In the genomic region with DNA sequence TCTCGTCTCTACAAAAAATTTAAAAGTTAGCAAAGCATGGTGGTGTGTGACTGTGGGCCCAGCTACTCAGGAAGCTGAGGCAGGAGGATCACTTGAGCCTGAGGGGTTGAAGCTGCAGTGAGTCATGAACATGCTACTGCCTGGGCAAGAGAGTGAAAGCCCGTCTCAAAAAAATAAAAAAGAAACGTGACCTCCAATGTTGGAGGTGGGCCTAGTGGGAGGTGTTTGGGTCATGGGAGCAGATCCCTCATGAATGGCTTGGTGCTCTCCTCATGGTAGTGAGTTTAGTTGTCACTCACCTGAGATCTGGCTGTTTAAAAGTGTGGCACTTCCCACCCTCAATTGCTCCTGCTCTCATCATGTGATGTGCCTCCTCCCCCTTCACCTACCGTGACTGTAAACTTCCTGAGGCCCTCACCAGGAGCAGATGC, we compare ENCODE assay signal across 9 cellular contexts. TPM values are rescaled to one million over a fixed set of nuclear protein-coding genes. Genes with fewer than 3 reads are reported as not detected.
DNase-seq lines count a peak whose midpoint lies in the region; ATAC-seq, FAIRE-seq and TF ChIP-seq lines count a peak whose summit lies in the region.
"Had no signal": no experiment of that assay in that cellular context is flagged by ENCODE, and none has a peak within 500 bp of the region (broad histone marks: within the 10 kb centered on the region; RNA-seq: fewer than 3 reads in every experiment).

No MANE protein-coding gene starts in this region.

- TF ChIP-seq CTCF in coronary artery (IDR thresholded peaks at IDR 0.05) (no peak), uterus (IDR thresholded peaks at IDR 0.05) (no peak)

- H3K9me3 Mint-ChIP-seq in central memory CD8-positive, alpha-beta T cell = no peaks in the 10 kb centered on the region

- no peaks in the 10 kb centered on the region for H3K9me3 ChIP-seq in uterus

- DNase-seq in H4 (ENCODE audit: low spot score) (peak; percentile 41), skeletal muscle cell (ENCODE audit: low read depth) (peak; percentile 4), coronary artery (ENCODE audit: low spot score) (no peak), ecto neural progenitor cell (ENCODE audit: low spot score) (no peak), uterus (no peak), urothelium cell line (ENCODE audit: low spot score) (no peak)
- DNase-seq in central memory CD8-positive, alpha-beta T cell (ENCODE audit: low spot score in 2 of 2) = no peak

- no peak for FAIRE-seq in urothelium cell line (lab: Jason Lieb, UNC)
- FAIRE-seq: GM18507 had no signal

- H3K36me3 ChIP-seq in uterus = no peaks in the 10 kb centered on the region

- peak overlapping the region; percentile 82 for H3K27ac Mint-ChIP-seq in central memory CD8-positive, alpha-beta T cell (ENCODE audit: low read depth)

- no peak for TF ChIP-seq POLR2A in uterus (IDR thresholded peaks at IDR 0.05)

- H3K27me3 ChIP-seq in uterus = no peaks in the 10 kb centered on the region

- peaks cover 10% of the 10 kb centered on the region for H3K36me3 Mint-ChIP-seq in central memory CD8-positive, alpha-beta T cell (ENCODE audit: insufficient read depth)

- intact Hi-C loops in uterus (cut with DNase I; ENCODE audit: low total_unique reads) = no loop called here

- no peak overlapping the region for H3K4me3 ChIP-seq in skeletal muscle cell (ENCODE audit: low read depth, low read length)
- H3K4me3 ChIP-seq in coronary artery = no peak overlapping the region
- no peak overlapping the region for H3K4me3 ChIP-seq in uterus

- H3K27me3 Mint-ChIP-seq in central memory CD8-positive, alpha-beta T cell = no peaks in the 10 kb centered on the region

- peak overlapping the region; percentile 10 for H3K4me3 Mint-ChIP-seq in central memory CD8-positive, alpha-beta T cell

- peak; percentile 95 to 97 for ATAC-seq in activated CD4-positive, CD25-positive, alpha-beta regulatory T cell treated with anti-CD3 and anti-CD28 coated beads, Interleukin-2, amount 50 U/mL, for 24 hours
- ATAC-seq in central memory CD8-positive, alpha-beta T cell (replicated peaks; ENCODE audit: extremely low read depth, poor library complexity, severe bottlenecking) = peak; percentile 58

- H3K27ac ChIP-seq in coronary artery (no peak overlapping the region), uterus (no peak overlapping the region)

- H3K4me1 Mint-ChIP-seq in central memory CD8-positive, alpha-beta T cell = peaks cover 17% of the 10 kb centered on the region

- no peaks in the 10 kb centered on the region for H3K4me1 ChIP-seq in uterus

RNA-seq across cellular contexts. Expression of a gene that starts 24.3 kb away (rescaled TPM):
- total RNA-seq in H4 (2014; rRNA removed; shearing (Covaris generic)) = 6.8 and 7.6 TPM in 2 replicates
- 10 to 100 TPM in 3 of 4 donors, under 1 TPM in 1; 0.51 to 28.1 (median 12.0) TPM for total RNA-seq in uterus

Comparison
In these comparisons a context has a peak if more than half of its experiments do, and no peak if none do; other contexts are left out.
1. DNase-seq: peak in H4 (single experiment) and skeletal muscle cell (single experiment); none in central memory CD8-positive, alpha-beta T cell (0 of 2), coronary artery (single experiment), ecto neural progenitor cell (single experiment), uterus (0 of 2) and urothelium cell line (single experiment).